1 cellular context compared by ENCODE assay signal in the genomic region with DNA sequence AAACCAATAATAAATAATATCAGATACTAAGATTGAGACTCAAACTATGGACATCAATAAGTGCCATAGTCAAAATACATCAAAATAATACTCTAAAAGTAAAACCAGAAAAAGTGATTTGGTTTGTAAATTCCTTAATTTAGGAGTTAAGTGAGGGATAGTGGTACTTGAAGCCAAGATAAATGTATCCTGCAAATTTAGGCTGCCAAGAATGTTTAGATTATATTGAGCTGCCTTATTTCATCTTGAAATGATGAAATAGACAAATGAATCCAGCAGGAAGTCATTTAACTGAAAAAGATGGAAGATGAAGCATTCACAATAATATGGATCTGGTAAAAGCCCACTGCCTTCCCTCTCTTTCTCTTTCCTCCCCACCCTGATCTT.
TF ChIP-seq lines count a peak whose summit lies in the region.

No MANE protein-coding gene starts in this region.

TF ChIP-seq in H1, 55 proteins besides CTCF, POLR2A, EP300 and RAD21 (continued from another document):
- TF ChIP-seq CEBPB (IDR thresholded peaks at IDR 0.05; ENCODE audit: low read depth, low read length) (no peak), SUZ12 (IDR thresholded peaks at IDR 0.05; ENCODE audit: low read length) (no peak), EGR1 (IDR thresholded peaks at IDR 0.05; ENCODE audit: borderline replicate concordance, low read depth, low read length) (no peak), SAP30 (IDR thresholded peaks at IDR 0.05; ENCODE audit: insufficient read depth, insufficient replicate concordance, low read length) (no peak), KDM1A (IDR thresholded peaks at IDR 0.05; ENCODE audit: borderline replicate concordance, low read length) (no peak), SP2 (IDR thresholded peaks at IDR 0.05; ENCODE audit: low read length) (no peak), NANOG (IDR thresholded peaks at IDR 0.05; ENCODE audit: insufficient read depth, low read depth, low read length, poor library complexity, severe bottlenecking) (no peak)
